Comparison of ENCODE assay signal across 28 cellular contexts in the genomic region with DNA sequence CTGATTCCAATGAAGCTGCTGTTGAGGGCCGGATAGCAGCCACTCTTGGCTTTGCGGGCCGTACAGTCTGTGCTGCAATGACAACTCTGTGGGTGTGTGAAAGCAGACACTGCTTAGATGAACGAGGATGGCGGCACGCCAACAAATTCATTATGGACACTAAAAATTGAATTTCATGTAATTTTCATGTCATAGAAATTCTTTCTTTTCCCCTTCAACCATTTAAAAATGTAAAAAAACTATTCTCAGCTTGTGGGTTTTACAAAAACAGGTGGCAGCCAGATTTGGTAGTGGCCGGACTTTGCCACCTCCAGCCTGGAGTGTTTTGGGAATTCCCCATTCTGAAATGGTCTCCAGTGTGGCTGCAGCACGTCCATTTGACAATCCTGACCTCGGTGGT. TPM values are rescaled to one million over a fixed set of nuclear protein-coding genes. Genes with fewer than 3 reads are reported as not detected.
"Had no signal": no experiment of that assay in that cellular context is flagged by ENCODE, and none has a peak within 500 bp of the region (broad histone marks: within the 10 kb centered on the region; RNA-seq: fewer than 3 reads in every experiment).

No MANE protein-coding gene starts in this region.

- H3K9me3 Mint-ChIP-seq: activated CD4-positive, alpha-beta memory T cell treated with anti-CD3 and anti-CD28 coated beads, Interleukin-2, amount 10 ng/mL, durations not matched to agents 7 days and 5 days; activated naive CD4-positive, alpha-beta T cell treated with anti-CD3 and anti-CD28 coated beads, Interleukin-2, amount 50 U/mL, for 72 hours; neural crest cell had no signal

- DNase-seq: activated CD4-positive, alpha-beta memory T cell treated with anti-CD3 and anti-CD28 coated beads, Interleukin-2, amount 10 ng/mL, durations not matched to agents 7 days and 5 days; activated CD4-positive, alpha-beta T cell treated with anti-CD3 and anti-CD28 coated beads for 1 hour; activated CD4-positive, alpha-beta T cell treated with anti-CD3 and anti-CD28 coated beads, Interleukin-2, amount 10 ng/mL, durations not matched to agents 7 days and 5 days; activated naive CD4-positive, alpha-beta T cell; activated T-cell treated with anti-CD3 and anti-CD28 coated beads, Interleukin-2, amount 50 U/mL, for 72 hours; dermis blood vessel endothelial cell; effector CD8-positive, alpha-beta T cell; esophagus squamous epithelium; kidney glomerular epithelial cell; left ventricle myocardium inferior; naive thymus-derived CD4-positive, alpha-beta T cell; nucleus accumbens; spleen; stimulated activated naive CD4-positive, alpha-beta T cell treated with Interleukin-2 at 50 U/mL for 16 hours; T-helper 17 cell; testis; transverse colon had no signal

- H3K27ac ChIP-seq: epithelial cell of prostate, esophagus squamous epithelium, left ventricle myocardium inferior, parathyroid adenoma, right atrium auricular region, spleen, testis, transverse colon had no signal

- H3K27me3 ChIP-seq: right atrium auricular region, testis, transverse colon had no signal

- H3K4me3 Mint-ChIP-seq: activated CD4-positive, alpha-beta memory T cell treated with anti-CD3 and anti-CD28 coated beads, Interleukin-2, amount 10 ng/mL, durations not matched to agents 7 days and 5 days; activated CD4-positive, alpha-beta T cell treated with anti-CD3 and anti-CD28 coated beads, Interleukin-2, amount 10 ng/mL, durations not matched to agents 7 days and 5 days; activated T-cell treated with anti-CD3 and anti-CD28 coated beads, Interleukin-2, amount 50 U/mL, for 72 hours; central memory CD8-positive, alpha-beta T cell; naive thymus-derived CD4-positive, alpha-beta T cell; neural crest cell; T-helper 17 cell; WTC11 had no signal

- H3K4me3 ChIP-seq: esophagus squamous epithelium, left ventricle myocardium inferior, right atrium auricular region, spleen, testis, transverse colon had no signal

- H3K4me1 Mint-ChIP-seq: central memory CD8-positive, alpha-beta T cell; neural crest cell had no signal

- H3K36me3 Mint-ChIP-seq: WTC11 had no signal

- H3K27ac Mint-ChIP-seq: activated CD4-positive, alpha-beta memory T cell treated with anti-CD3 and anti-CD28 coated beads, Interleukin-2, amount 10 ng/mL, durations not matched to agents 7 days and 5 days; activated CD4-positive, alpha-beta T cell treated with anti-CD3 and anti-CD28 coated beads, Interleukin-2, amount 10 ng/mL, durations not matched to agents 7 days and 5 days; activated naive CD4-positive, alpha-beta T cell treated with anti-CD3 and anti-CD28 coated beads, Interleukin-2, amount 50 U/mL, for 72 hours; activated T-cell treated with anti-CD3 and anti-CD28 coated beads, Interleukin-2, amount 50 U/mL, for 72 hours; naive thymus-derived CD4-positive, alpha-beta T cell; T-helper 17 cell; WTC11 had no signal

RNA-seq across cellular contexts. Expression of gene MAS1, which starts 26.0 kb away (rescaled TPM):
- total RNA-seq: activated CD4-positive, alpha-beta memory T cell treated with anti-CD3 and anti-CD28 coated beads, Interleukin-2, amount 10 ng/mL, durations not matched to agents 7 days and 5 days; activated CD4-positive, alpha-beta T cell treated with anti-CD3 and anti-CD28 coated beads, Interleukin-2, amount 10 ng/mL, durations not matched to agents 7 days and 5 days; activated T-cell treated with anti-CD3 and anti-CD28 coated beads, Interleukin-2, amount 50 U/mL, for 72 hours; bronchial epithelial cell; dermis blood vessel endothelial cell; esophagus squamous epithelium; left ventricle myocardium inferior; lung microvascular endothelial cell; mucosa of gallbladder; naive thymus-derived CD4-positive, alpha-beta T cell; neural crest cell; pulmonary artery endothelial cell; right atrium auricular region; spleen; T-helper 17 cell; transverse colon had no signal
